Comparison of ENCODE assay signal across 13 cellular contexts in the genomic region with DNA sequence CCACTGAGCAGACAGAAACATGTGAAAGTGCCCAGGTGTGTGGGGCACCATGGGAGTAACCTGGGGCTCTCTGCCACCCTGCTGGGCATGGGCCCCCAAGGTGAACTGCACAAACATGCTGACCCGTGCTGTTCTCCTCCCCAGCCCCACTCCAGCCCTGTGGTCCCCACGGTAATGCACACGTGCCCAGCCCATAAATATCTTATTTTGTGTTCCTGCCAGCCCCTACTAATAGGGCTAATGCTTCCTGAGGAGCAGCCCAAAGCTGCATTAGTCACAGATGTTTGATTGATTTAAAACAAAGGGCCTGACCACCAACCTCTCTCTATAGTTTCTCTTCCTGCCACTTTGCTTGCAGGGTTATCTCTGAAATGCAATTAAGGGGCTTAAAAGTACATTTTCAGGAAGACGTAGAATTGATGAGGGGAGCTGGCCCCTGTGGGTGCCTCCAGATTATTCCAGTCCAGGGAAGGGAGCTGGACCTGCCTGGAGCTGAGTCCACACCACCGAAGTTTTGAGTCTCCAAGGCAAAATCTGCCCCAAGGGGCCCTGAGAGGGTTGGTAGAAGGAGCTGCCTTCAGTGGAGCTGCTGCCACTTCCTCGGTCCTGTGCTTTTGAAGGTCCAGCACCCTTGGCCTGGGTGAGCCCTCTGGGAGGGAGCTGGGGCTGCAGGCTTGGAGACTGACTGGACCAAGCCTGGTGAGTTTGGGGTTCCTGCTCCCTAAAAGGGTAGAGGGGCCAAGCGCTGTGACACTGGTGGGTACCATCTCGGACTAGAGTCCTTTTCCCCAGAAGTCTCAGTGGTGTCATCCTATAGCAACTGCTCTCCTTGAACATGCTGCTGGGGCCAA.
"Had no signal": no experiment of that assay in that cellular context is flagged by ENCODE, and none has a peak within 500 bp of the region (broad histone marks: within the 10 kb centered on the region; RNA-seq: fewer than 3 reads in every experiment).

No MANE protein-coding gene starts in this region.

- H3K27me3 Mint-ChIP-seq: activated naive CD8-positive, alpha-beta T cell treated with anti-CD3 and anti-CD28 coated beads, Interleukin-2, amount 10 ng/mL, durations not matched to agents 7 days and 5 days had no signal

- H3K4me3 ChIP-seq: breast epithelium, heart right ventricle, left ventricle myocardium inferior, testis had no signal

- H3K9me3 ChIP-seq: breast epithelium, heart right ventricle, left ventricle myocardium inferior, testis had no signal

- H3K27ac Mint-ChIP-seq: activated naive CD8-positive, alpha-beta T cell treated with anti-CD3 and anti-CD28 coated beads, Interleukin-2, amount 10 ng/mL, durations not matched to agents 7 days and 5 days; memory B cell; nephron had no signal

- H3K27me3 ChIP-seq: breast epithelium, testis had no signal

- H3K4me1 ChIP-seq: breast epithelium, heart right ventricle, left ventricle myocardium inferior, testis had no signal

- H3K36me3 ChIP-seq: breast epithelium, heart right ventricle, left ventricle myocardium inferior had no signal

- H3K27ac ChIP-seq: breast epithelium, heart right ventricle, left ventricle myocardium inferior, testis had no signal

- H3K4me1 Mint-ChIP-seq: activated naive CD8-positive, alpha-beta T cell treated with anti-CD3 and anti-CD28 coated beads, Interleukin-2, amount 10 ng/mL, durations not matched to agents 7 days and 5 days; nephron; stimulated activated naive CD8-positive, alpha-beta T cell treated with anti-CD3 and anti-CD28 coated beads, Interleukin-15, amount 100 ng/mL, for 72 hours had no signal

- H3K9me3 Mint-ChIP-seq: activated naive CD8-positive, alpha-beta T cell treated with anti-CD3 and anti-CD28 coated beads, Interleukin-2, amount 10 ng/mL, durations not matched to agents 7 days and 5 days; memory B cell; nephron; stimulated activated naive CD8-positive, alpha-beta T cell treated with anti-CD3 and anti-CD28 coated beads, Interleukin-15, amount 100 ng/mL, for 72 hours had no signal

- H3K36me3 Mint-ChIP-seq: activated naive CD8-positive, alpha-beta T cell treated with anti-CD3 and anti-CD28 coated beads, Interleukin-2, amount 10 ng/mL, durations not matched to agents 7 days and 5 days; memory B cell had no signal

- DNase-seq: activated CD4-positive, alpha-beta T cell treated with anti-CD3 and anti-CD28 coated beads, Interleukin-2, amount 50 U/mL, for 48 hours; activated gamma-delta T cell treated with Interleukin-2 at 50 U/mL for 16 hours; activated naive CD8-positive, alpha-beta T cell treated with anti-CD3 and anti-CD28 coated beads, Interleukin-2, amount 10 ng/mL, durations not matched to agents 7 days and 5 days; aorta; heart right ventricle; left ventricle myocardium inferior; retina; stimulated activated CD4-positive, alpha-beta T cell treated with anti-CD3 and anti-CD28 coated beads, Interleukin-4, amount 100 ng/mL, for 4 hours; stimulated activated naive CD8-positive, alpha-beta T cell treated with anti-CD3 and anti-CD28 coated beads, Interleukin-15, amount 100 ng/mL, for 72 hours; testis had no signal

- H3K4me3 Mint-ChIP-seq: activated naive CD8-positive, alpha-beta T cell treated with anti-CD3 and anti-CD28 coated beads, Interleukin-2, amount 10 ng/mL, durations not matched to agents 7 days and 5 days; memory B cell; nephron; stimulated activated naive CD8-positive, alpha-beta T cell treated with anti-CD3 and anti-CD28 coated beads, Interleukin-15, amount 100 ng/mL, for 72 hours had no signal
